In the genomic region with DNA sequence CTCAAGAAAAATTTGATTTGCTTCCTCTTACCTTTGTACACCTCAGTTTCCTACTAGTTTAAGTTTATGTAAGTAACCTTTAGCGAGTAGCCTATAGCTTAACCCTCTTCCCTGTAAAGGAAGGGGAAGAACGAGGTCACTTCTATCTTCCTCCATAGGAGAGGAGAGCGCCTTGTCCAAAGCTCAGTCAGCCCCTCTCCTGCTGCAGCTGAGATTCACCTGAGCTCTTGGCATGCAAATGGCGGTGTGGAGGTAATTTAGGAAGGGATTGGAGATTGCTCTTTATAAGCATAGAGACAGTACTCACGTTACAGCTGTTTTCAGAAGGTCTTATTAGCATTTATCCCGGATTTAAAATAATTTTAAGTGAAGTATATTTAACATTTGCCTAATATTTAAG, we compare ENCODE assay signal across 22 cellular contexts. TPM values are rescaled to one million over a fixed set of nuclear protein-coding genes. Genes with fewer than 3 reads are reported as not detected.
A peak's percentile ranks its signal among the peaks of the same experiment; 100 is the strongest.
DNase-seq lines count a peak whose midpoint lies in the region; ATAC-seq and TF ChIP-seq lines count a peak whose summit lies in the region.
"Had no signal": no experiment of that assay in that cellular context is flagged by ENCODE, and none has a peak within 500 bp of the region (broad histone marks: within the 10 kb centered on the region; RNA-seq: fewer than 3 reads in every experiment).

No MANE protein-coding gene starts in this region.

- peak; percentile 35 for ATAC-seq in WTC11
- ATAC-seq in GM19463 (IDR thresholded peaks at IDR 0.05; ENCODE audit: unreplicated experiment) = no peak
- no peak for ATAC-seq in GM21515 (IDR thresholded peaks at IDR 0.05; ENCODE audit: unreplicated experiment)
- ATAC-seq: CD8-positive, alpha-beta T cell; GM12878 had no signal

- TF ChIP-seq CTCF in WTC11 (IDR thresholded peaks at IDR 0.05) (no peak), Peyer's patch (IDR thresholded peaks at IDR 0.05) (no peak)

- peaks cover 25% of the 10 kb centered on the region for H3K4me1 ChIP-seq in iPS-18a (ENCODE audit: control insufficient read depth, low read depth, low read length)
- H3K4me1 ChIP-seq in Peyer's patch = no peaks in the 10 kb centered on the region
- H3K4me1 ChIP-seq: BLaER1 treated with 17β-estradiol and CSF1 and Interleukin-3, amounts not matched to agents 10 nM and 100 nM; HAP-1 had no signal

- no peaks in the 10 kb centered on the region for H3K36me3 Mint-ChIP-seq in WTC11
- H3K36me3 Mint-ChIP-seq: CD8-positive, alpha-beta T cell had no signal

- H3K9ac ChIP-seq in iPS-18a (ENCODE audit: low read length) = no peak overlapping the region
- H3K9ac ChIP-seq: BLaER1 treated with 17β-estradiol and CSF1 and Interleukin-3, amounts not matched to agents 10 nM and 100 nM had no signal

- H3K27ac Mint-ChIP-seq in WTC11 = peak overlapping the region; percentile 72; the same call in 1 of the 2 replicates
- H3K27ac Mint-ChIP-seq: B cell; CD8-positive, alpha-beta T cell had no signal

- no peak for TF ChIP-seq POLR2A in Peyer's patch (IDR thresholded peaks at IDR 0.05)

- CTCF ChIA-PET in WTC11 (lab: Charles Lee) = interaction anchor here (0.7 to 7.2 kb wide), 11 partner anchors 8 to 498 kb away, joined by 3 to 100 read pairs (median 3); no protein-coding TSS in a partner anchor

- H3K36me3 ChIP-seq in iPS-18a (ENCODE audit: control insufficient read depth, low read depth, low read length) = no peaks in the 10 kb centered on the region
- no peaks in the 10 kb centered on the region for H3K36me3 ChIP-seq in Peyer's patch
- H3K36me3 ChIP-seq: BLaER1 treated with 17β-estradiol and CSF1 and Interleukin-3, amounts not matched to agents 10 nM and 100 nM; HAP-1 had no signal

- H3K9me3 Mint-ChIP-seq in WTC11 = no peaks in the 10 kb centered on the region
- H3K9me3 Mint-ChIP-seq: CD8-positive, alpha-beta T cell had no signal

- no peaks in the 10 kb centered on the region for H3K27me3 Mint-ChIP-seq in WTC11 (ENCODE audit: low read depth)

- H3K4me3 ChIP-seq in iPS-18a (ENCODE audit: low read length) = peak overlapping the region; percentile 18
- no peak overlapping the region for H3K4me3 ChIP-seq in Peyer's patch
- H3K4me3 ChIP-seq: BLaER1 treated with 17β-estradiol and CSF1 and Interleukin-3, amounts not matched to agents 10 nM and 100 nM; GM12878; HAP-1 had no signal

- POLR2A ChIA-PET in WTC11 (lab: Charles Lee) = no interaction called here

- H3K9me3 ChIP-seq in iPS-18a (ENCODE audit: control insufficient read depth, low read depth, low read length) (no peaks in the 10 kb centered on the region), Peyer's patch (no peaks in the 10 kb centered on the region)
- H3K9me3 ChIP-seq: BLaER1 treated with 17β-estradiol and CSF1 and Interleukin-3, amounts not matched to agents 10 nM and 100 nM; HAP-1 had no signal

- H3K27ac ChIP-seq in iPS-18a (ENCODE audit: low read length) (no peak overlapping the region), Peyer's patch (no peak overlapping the region)
- H3K27ac ChIP-seq: BLaER1 treated with 17β-estradiol and CSF1 and Interleukin-3, amounts not matched to agents 10 nM and 100 nM had no signal

- H3K4me3 Mint-ChIP-seq in WTC11 = no peak overlapping the region
- H3K4me3 Mint-ChIP-seq: B cell; CD8-positive, alpha-beta T cell had no signal

- H3K27me3 ChIP-seq in iPS-18a (ENCODE audit: control insufficient read depth, insufficient read depth, low read length) (no peaks in the 10 kb centered on the region), Peyer's patch (no peaks in the 10 kb centered on the region)
- H3K27me3 ChIP-seq: BLaER1 treated with 17β-estradiol and CSF1 and Interleukin-3, amounts not matched to agents 10 nM and 100 nM had no signal

- peak; percentile 13 for DNase-seq in NCI-H748 (lab: John Stamatoyannopoulos, UW; ENCODE audit: unreplicated experiment)
- no peak for DNase-seq in NCI-H748 treated with DMSO at 0.1 percent for 48 hours (lab: John Stamatoyannopoulos, UW)
- DNase-seq in WTC11 (ENCODE audit: low spot score) = no peak
- no peak for DNase-seq in Peyer's patch
- DNase-seq: 8988T; Calu3; CD8-positive, alpha-beta T cell; DMS 273 treated with DMSO at 0.1 percent for 48 hours; DMS53; DND-41; EL; GOT3 had no signal

- H3K4me1 Mint-ChIP-seq in WTC11 = peaks cover 49% of the 10 kb centered on the region
- H3K4me1 Mint-ChIP-seq: B cell had no signal

TF ChIP-seq in WTC11, 78 proteins besides CTCF, POLR2A, EP300 and RAD21:
- TF ChIP-seq, protein P1, sequence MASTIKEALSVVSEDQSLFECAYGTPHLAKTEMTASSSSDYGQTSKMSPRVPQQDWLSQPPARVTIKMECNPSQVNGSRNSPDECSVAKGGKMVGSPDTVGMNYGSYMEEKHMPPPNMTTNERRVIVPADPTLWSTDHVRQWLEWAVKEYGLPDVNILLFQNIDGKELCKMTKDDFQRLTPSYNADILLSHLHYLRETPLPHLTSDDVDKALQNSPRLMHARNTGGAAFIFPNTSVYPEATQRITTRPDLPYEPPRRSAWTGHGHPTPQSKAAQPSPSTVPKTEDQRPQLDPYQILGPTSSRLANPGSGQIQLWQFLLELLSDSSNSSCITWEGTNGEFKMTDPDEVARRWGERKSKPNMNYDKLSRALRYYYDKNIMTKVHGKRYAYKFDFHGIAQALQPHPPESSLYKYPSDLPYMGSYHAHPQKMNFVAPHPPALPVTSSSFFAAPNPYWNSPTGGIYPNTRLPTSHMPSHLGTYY (CRISPR knock-in tag; IDR thresholded peaks at IDR 0.05) = no peak
- TF ChIP-seq ZNF671 (CRISPR knock-in tag; IDR thresholded peaks at IDR 0.05) (no peak), PRRX2 (CRISPR knock-in tag; IDR thresholded peaks at IDR 0.05) (no peak), NFE2L1 (CRISPR knock-in tag; IDR thresholded peaks at IDR 0.05) (no peak), FOXJ3 (CRISPR knock-in tag; IDR thresholded peaks at IDR 0.05; ENCODE audit: borderline replicate concordance) (no peak), ZNF317 (CRISPR knock-in tag; IDR thresholded peaks at IDR 0.05; ENCODE audit: borderline replicate concordance, low read depth) (no peak), E2F1 (CRISPR knock-in tag; IDR thresholded peaks at IDR 0.05) (no peak)
- TF ChIP-seq, protein P2, sequence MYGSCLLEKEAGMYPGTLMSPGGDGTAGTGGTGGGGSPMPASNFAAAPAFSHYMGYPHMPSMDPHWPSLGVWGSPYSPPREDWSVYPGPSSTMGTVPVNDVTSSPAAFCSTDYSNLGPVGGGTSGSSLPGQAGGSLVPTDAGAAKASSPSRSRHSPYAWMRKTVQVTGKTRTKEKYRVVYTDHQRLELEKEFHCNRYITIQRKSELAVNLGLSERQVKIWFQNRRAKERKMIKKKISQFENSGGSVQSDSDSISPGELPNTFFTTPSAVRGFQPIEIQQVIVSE (CRISPR knock-in tag; IDR thresholded peaks at IDR 0.05; ENCODE audit: borderline replicate concordance) = no peak
- TF ChIP-seq, protein P3, sequence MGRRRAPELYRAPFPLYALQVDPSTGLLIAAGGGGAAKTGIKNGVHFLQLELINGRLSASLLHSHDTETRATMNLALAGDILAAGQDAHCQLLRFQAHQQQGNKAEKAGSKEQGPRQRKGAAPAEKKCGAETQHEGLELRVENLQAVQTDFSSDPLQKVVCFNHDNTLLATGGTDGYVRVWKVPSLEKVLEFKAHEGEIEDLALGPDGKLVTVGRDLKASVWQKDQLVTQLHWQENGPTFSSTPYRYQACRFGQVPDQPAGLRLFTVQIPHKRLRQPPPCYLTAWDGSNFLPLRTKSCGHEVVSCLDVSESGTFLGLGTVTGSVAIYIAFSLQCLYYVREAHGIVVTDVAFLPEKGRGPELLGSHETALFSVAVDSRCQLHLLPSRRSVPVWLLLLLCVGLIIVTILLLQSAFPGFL (CRISPR knock-in tag; IDR thresholded peaks at IDR 0.05; ENCODE audit: borderline replicate concordance) = no peak
- TF ChIP-seq, protein P4, sequence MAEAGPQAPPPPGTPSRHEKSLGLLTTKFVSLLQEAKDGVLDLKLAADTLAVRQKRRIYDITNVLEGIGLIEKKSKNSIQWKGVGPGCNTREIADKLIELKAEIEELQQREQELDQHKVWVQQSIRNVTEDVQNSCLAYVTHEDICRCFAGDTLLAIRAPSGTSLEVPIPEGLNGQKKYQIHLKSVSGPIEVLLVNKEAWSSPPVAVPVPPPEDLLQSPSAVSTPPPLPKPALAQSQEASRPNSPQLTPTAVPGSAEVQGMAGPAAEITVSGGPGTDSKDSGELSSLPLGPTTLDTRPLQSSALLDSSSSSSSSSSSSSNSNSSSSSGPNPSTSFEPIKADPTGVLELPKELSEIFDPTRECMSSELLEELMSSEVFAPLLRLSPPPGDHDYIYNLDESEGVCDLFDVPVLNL (CRISPR knock-in tag; IDR thresholded peaks at IDR 0.05; ENCODE audit: borderline replicate concordance, low read depth) = no peak

RNA-seq across cellular contexts. Expression of gene SERPINB12, which starts 27.8 kb away (rescaled TPM):
- total RNA-seq in WTC11 (2021) (not detected in 3 replicates), Peyer's patch (not detected)
- total RNA-seq: A673; B cell; Calu3; CD8-positive, alpha-beta T cell; G401; GM12878; HT-29 had no signal

RNA-seq across cellular contexts. Expression of gene SERPINB5, which starts 37.6 kb away (rescaled TPM):
- total RNA-seq in WTC11 (2021) (0.17 to 0.25 TPM (median 0.18 TPM) in 3 replicates), Peyer's patch (10 to 100 TPM in 2 of 4 donors, 1 to 10 TPM in 2; 5.2 to 26.1 (median 14.7) TPM)
- total RNA-seq: B cell; CD8-positive, alpha-beta T cell; G401; GM12878 had no signal
